18 cellular contexts compared by ENCODE assay signal in the genomic region with DNA sequence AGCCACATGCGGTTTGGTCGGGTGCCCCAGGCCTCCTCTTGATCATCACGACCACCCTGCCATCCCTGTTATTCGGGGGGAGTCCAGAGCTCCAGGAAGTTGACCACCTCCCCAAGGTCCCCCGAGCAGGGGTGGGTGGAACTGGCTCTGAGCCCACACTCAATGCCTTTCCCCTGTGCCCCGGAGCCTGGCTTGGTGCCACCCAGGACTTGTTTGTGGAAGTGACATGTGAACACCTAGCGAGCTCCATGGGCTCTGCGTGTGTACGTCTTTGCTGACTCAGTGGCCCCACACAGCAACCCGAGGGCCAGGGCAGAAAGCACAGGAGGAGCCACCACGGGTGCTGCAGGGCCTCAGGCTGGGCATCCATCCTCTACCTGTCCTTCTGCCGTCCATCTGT. TPM values are rescaled to one million over a fixed set of nuclear protein-coding genes. Genes with fewer than 3 reads are reported as not detected.
DNase-seq lines count a peak whose midpoint lies in the region; ATAC-seq, FAIRE-seq and TF ChIP-seq lines count a peak whose summit lies in the region.
"Had no signal": no experiment of that assay in that cellular context is flagged by ENCODE, and none has a peak within 500 bp of the region (broad histone marks: within the 10 kb centered on the region; RNA-seq: fewer than 3 reads in every experiment).

No MANE protein-coding gene starts in this region.

- FAIRE-seq in GM12891 (lab: Jason Lieb, UNC): no peak
- FAIRE-seq: D721Med, GM19239 had no signal

- CTCF ChIA-PET in Panc1 (lab: Charles Lee): interaction anchor here (0.6 kb wide), 1 partner anchor 243 kb away, joined by 5 read pairs; no protein-coding TSS in a partner anchor

- H3K4me1 Mint-ChIP-seq in stimulated activated memory B cell treated with anti-CD40 and anti-IgM and Interleukin-4, amounts not matched to agents 10 μg/mL and 1 μg/mL and 100 μg/mL, for 72 hours: peaks cover 50% of the 10 kb centered on the region

- POLR2A ChIA-PET in Panc1 (lab: Charles Lee): no interaction called here

- no peak overlapping the region for H3K23ac ChIP-seq in mesenchymal stem cell (ENCODE audit: low read length in 2 of 2)

- no peak overlapping the region for H4K8ac ChIP-seq in mesenchymal stem cell (ENCODE audit: low read length)

- in situ Hi-C loops in Panc1 (cut with HindIII; ENCODE audit: low pct_unique_long_range_greater_than_20kb, low sequenced_read_pairs): no loop called here

- H3K4me3 Mint-ChIP-seq in stimulated activated memory B cell treated with anti-CD40 and anti-IgM and Interleukin-4, amounts not matched to agents 10 μg/mL and 1 μg/mL and 100 μg/mL, for 72 hours: no peak overlapping the region
- H3K4me3 Mint-ChIP-seq: CD4-positive, alpha-beta T cell had no signal

- peaks cover 8% of the 10 kb centered on the region for H3K79me1 ChIP-seq in mesenchymal stem cell (replicated peaks; ENCODE audit: low read length, poor library complexity, severe bottlenecking)

- H2AFZ ChIP-seq in mesenchymal stem cell (ENCODE audit: low read depth, low read length): no peak overlapping the region
- H2AFZ ChIP-seq: GM23248 had no signal

- H2BK5ac ChIP-seq in mesenchymal stem cell (ENCODE audit: low read depth, low read length, poor library complexity, severe bottlenecking): no peak overlapping the region

- H3K27me3 Mint-ChIP-seq in stimulated activated memory B cell treated with anti-CD40 and anti-IgM and Interleukin-4, amounts not matched to agents 10 μg/mL and 1 μg/mL and 100 μg/mL, for 72 hours: no peaks in the 10 kb centered on the region
- H3K27me3 Mint-ChIP-seq: CD4-positive, alpha-beta T cell; IgD-negative memory B cell had no signal

- no peak overlapping the region for H3K9ac ChIP-seq in mesenchymal stem cell (ENCODE audit: low read length)
- H3K9ac ChIP-seq: GM23248 had no signal

- H3K9me3 Mint-ChIP-seq in stimulated activated memory B cell treated with anti-CD40 and anti-IgM and Interleukin-4, amounts not matched to agents 10 μg/mL and 1 μg/mL and 100 μg/mL, for 72 hours: peaks cover 6% of the 10 kb centered on the region
- H3K9me3 Mint-ChIP-seq: CD4-positive, alpha-beta T cell; IgD-negative memory B cell had no signal

- WGBS in mesenchymal stem cell: 96% methylated on average over 12 of the region's 12 CpGs

- H3K36me3 Mint-ChIP-seq in stimulated activated memory B cell treated with anti-CD40 and anti-IgM and Interleukin-4, amounts not matched to agents 10 μg/mL and 1 μg/mL and 100 μg/mL, for 72 hours: peaks cover 17% of the 10 kb centered on the region

- TF ChIP-seq CTCF in right atrium auricular region (IDR thresholded peaks at IDR 0.05) (no peak), Panc1 (IDR thresholded peaks at IDR 0.05) (no peak)

- H3K27me3 ChIP-seq in right atrium auricular region (no peaks in the 10 kb centered on the region), Panc1 (ENCODE audit: control insufficient read depth, insufficient read depth, low read length) (no peaks in the 10 kb centered on the region), mesenchymal stem cell (ENCODE audit: control insufficient read depth in 1 of 2, insufficient read depth in 1 of 2, low read length in 2 of 2) (no peaks in the 10 kb centered on the region)

- H3K27ac ChIP-seq in right atrium auricular region: no peak overlapping the region
- peak overlapping the region; percentile 83 for H3K27ac ChIP-seq in Panc1 (ENCODE audit: low read length)
- H3K27ac ChIP-seq in mesenchymal stem cell (ENCODE audit: low read length, poor library complexity, severe bottlenecking): no peak overlapping the region
- H3K27ac ChIP-seq: C4-2B, GM23248, HL-60 had no signal

- H2AK5ac ChIP-seq in mesenchymal stem cell (ENCODE audit: low read length, severe bottlenecking): peak overlapping the region; percentile 13

- no TSS peak for BruUV-seq in Panc1 (replicated peaks; lab: Mats Ljungman, UMichigan)

- peak overlapping the region in 1 of 2 experiments; percentile 29 for H3K14ac ChIP-seq in mesenchymal stem cell (ENCODE audit: low read length in 2 of 2)

- no peak overlapping the region for H3K18ac ChIP-seq in mesenchymal stem cell (ENCODE audit: low read depth in 1 of 2, low read length in 2 of 2)

- no peak overlapping the region for H2BK120ac ChIP-seq in mesenchymal stem cell (ENCODE audit: low read depth, low read length)

- ATAC-seq in Right ventricle myocardium inferior (no peak), Panc1 (no peak), HG03520 (IDR thresholded peaks at IDR 0.05; ENCODE audit: unreplicated experiment) (no peak)
- no peak for ATAC-seq in stimulated activated memory B cell treated with anti-CD40 and anti-IgM and Interleukin-4, amounts not matched to agents 10 μg/mL and 1 μg/mL and 100 μg/mL, for 72 hours

- H3K4me3 ChIP-seq in right atrium auricular region: no peak overlapping the region
- H3K4me3 ChIP-seq in Panc1 (ENCODE audit: low read depth in 2 of 2, low read length in 2 of 2): no peak overlapping the region
- no peak overlapping the region for H3K4me3 ChIP-seq in mesenchymal stem cell (ENCODE audit: insufficient read depth in 1 of 2, low read depth in 1 of 2, low read length in 2 of 2)
- H3K4me3 ChIP-seq: GM23248, HAP-1 had no signal

- no peak overlapping the region for H2BK15ac ChIP-seq in mesenchymal stem cell (ENCODE audit: low read depth, poor library complexity, severe bottlenecking)

- peak; percentile 65 for DNase-seq in Right ventricle myocardium inferior (ENCODE audit: missing footprints)
- DNase-seq in right atrium auricular region (ENCODE audit: low spot score): no peak
- DNase-seq in Panc1 (ENCODE audit: low read depth, low spot score): no peak
- no peak for DNase-seq in mesenchymal stem cell
- DNase-seq in GM12891 (ENCODE audit: insufficient read length, low spot score): no peak
- DNase-seq: Caco-2; CD4-positive, alpha-beta T cell; GF-D8; GM23248; KBM-7 had no signal

- no peak overlapping the region for H2BK12ac ChIP-seq in mesenchymal stem cell (ENCODE audit: low read length in 2 of 2)

- peaks cover 0 to 13% of the 10 kb centered on the region in 2 donors for H3K4me1 ChIP-seq in right atrium auricular region
- H3K4me1 ChIP-seq in Panc1 (ENCODE audit: control insufficient read depth, insufficient read depth, low read length): peaks cover 69% of the 10 kb centered on the region
- H3K4me1 ChIP-seq in mesenchymal stem cell (ENCODE audit: control insufficient read depth, insufficient read depth, low read depth, low read length): peaks cover 34% of the 10 kb centered on the region
- H3K4me1 ChIP-seq: HAP-1 had no signal

- H3K36me3 ChIP-seq in right atrium auricular region (no peaks in the 10 kb centered on the region), Panc1 (ENCODE audit: control insufficient read depth, insufficient read depth, low read length) (no peaks in the 10 kb centered on the region; the same call in 1 of the 2 replicates), mesenchymal stem cell (ENCODE audit: control insufficient read depth in 1 of 2, insufficient read depth in 2 of 2, low read depth in 1 of 2, low read length in 2 of 2) (peaks cover 3 to 17% of the 10 kb centered on the region in 2 experiments)
- H3K36me3 ChIP-seq: HAP-1 had no signal

- H3K27ac Mint-ChIP-seq in stimulated activated memory B cell treated with anti-CD40 and anti-IgM and Interleukin-4, amounts not matched to agents 10 μg/mL and 1 μg/mL and 100 μg/mL, for 72 hours: peak overlapping the region; percentile 66
- H3K27ac Mint-ChIP-seq: CD4-positive, alpha-beta T cell; IgD-negative memory B cell had no signal

- intact Hi-C loops in Right ventricle myocardium inferior (cut with DNase I): no loop called here
- intact Hi-C loops in Panc1 (cut with micrococcal nuclease; ENCODE audit: unreplicated experiment): no loop called here

- no peak overlapping the region for H3K4me2 ChIP-seq in mesenchymal stem cell (ENCODE audit: low read length, poor library complexity, severe bottlenecking)

- H3K4ac ChIP-seq in mesenchymal stem cell (ENCODE audit: low read depth in 1 of 2, low read length in 2 of 2): no peak overlapping the region

- H3K9me3 ChIP-seq in right atrium auricular region (no peaks in the 10 kb centered on the region), Panc1 (ENCODE audit: control insufficient read depth, insufficient read depth, low read depth, low read length) (no peaks in the 10 kb centered on the region), mesenchymal stem cell (ENCODE audit: control insufficient read depth, low read length) (peaks cover 8% of the 10 kb centered on the region)
- H3K9me3 ChIP-seq: Caco-2, HAP-1 had no signal

- no peak overlapping the region for H4K91ac ChIP-seq in mesenchymal stem cell (ENCODE audit: low read length)

- no peak for TF ChIP-seq POLR2A in GM12891 (IDR thresholded peaks at IDR 0.05; ENCODE audit: low read depth, low read length)

TF ChIP-seq in GM12891, 5 proteins besides CTCF, POLR2A, EP300 and RAD21:
- TF ChIP-seq POU2F2 (IDR thresholded peaks at IDR 0.05; ENCODE audit: low read depth, low read length) (no peak), POLR2AphosphoS5 (IDR thresholded peaks at IDR 0.05; ENCODE audit: low read depth, low read length) (no peak), SPI1 (IDR thresholded peaks at IDR 0.05; ENCODE audit: low read depth, low read length) (no peak), TAF1 (IDR thresholded peaks at IDR 0.05; ENCODE audit: low read depth, low read length) (no peak), PAX5 (IDR thresholded peaks at IDR 0.05; ENCODE audit: insufficient read depth, low read length, severe bottlenecking) (no peak)

RNA-seq across cellular contexts. Expression of gene ODC1, which starts 32.5 kb away (rescaled TPM):
- total RNA-seq in Right ventricle myocardium inferior (37.2 TPM), right atrium auricular region (10 to 100 TPM; 41.3 to 73.9 TPM), Panc1 (2021; ENCODE audit: unreplicated experiment) (159 TPM)
- 135 TPM for polyA plus RNA-seq in Panc1 (2012; ENCODE audit: insufficient read length)
- polyA plus RNA-seq in mesenchymal stem cell (2013, experiment 1 of 2): 32.1 TPM
- 33.0 TPM for polyA plus RNA-seq in mesenchymal stem cell (2013, experiment 2 of 2)
- polyA plus RNA-seq in GM12891 (2012; ENCODE audit: low read depth, missing spikeins): 107 TPM
